In genomic region chr11:119742263-119742861, GRCh38 we compare ENCODE assay signal across 8 cellular contexts. TPM values are rescaled to one million over a fixed set of nuclear protein-coding genes. Genes with fewer than 3 reads are reported as not detected.
A peak's percentile ranks its signal among the peaks of the same experiment; 100 is the strongest.
DNase-seq lines count a peak whose midpoint lies in the region; ATAC-seq and TF ChIP-seq lines count a peak whose summit lies in the region.

No MANE protein-coding gene starts in this region.

- no peak for TF ChIP-seq POLR2A in Peyer's patch (IDR thresholded peaks at IDR 0.05)

- H3K27me3 Mint-ChIP-seq in activated naive CD8-positive, alpha-beta T cell treated with anti-CD3 and anti-CD28 coated beads for 36 hours: peaks cover 29% of the 10 kb centered on the region

- H3K4me3 Mint-ChIP-seq in activated naive CD8-positive, alpha-beta T cell treated with anti-CD3 and anti-CD28 coated beads for 36 hours: peak overlapping the region; percentile 64

- H3K9me3 ChIP-seq in Peyer's patch: no peaks in the 10 kb centered on the region

- no peak for TF ChIP-seq CTCF in Peyer's patch (IDR thresholded peaks at IDR 0.05)

- H3K36me3 ChIP-seq in Peyer's patch: no peaks in the 10 kb centered on the region

- H3K9me3 Mint-ChIP-seq in activated naive CD8-positive, alpha-beta T cell treated with anti-CD3 and anti-CD28 coated beads for 36 hours: no peaks in the 10 kb centered on the region

- no peak overlapping the region for H3K27ac Mint-ChIP-seq in activated naive CD8-positive, alpha-beta T cell treated with anti-CD3 and anti-CD28 coated beads for 36 hours

- H3K4me3 ChIP-seq in Peyer's patch: peak overlapping the region in 2 of 4 donors; percentile 29 to 31

- H3K4me1 Mint-ChIP-seq in activated naive CD8-positive, alpha-beta T cell treated with anti-CD3 and anti-CD28 coated beads for 36 hours: peaks cover 10% of the 10 kb centered on the region

- DNase-seq in NCI-H82 (lab: John Stamatoyannopoulos, UW) (peak; percentile 64), NCI-H82 treated with DMSO at 0.1 percent for 48 hours (lab: John Stamatoyannopoulos, UW; ENCODE audit: unreplicated experiment) (no peak), iPS-NIHi7 (ENCODE audit: extremely low spot score) (peak; percentile 78), NCI-H2171 (lab: John Stamatoyannopoulos, UW) (no peak), Peyer's patch (no peak)
- peak; percentile 32 for DNase-seq in activated naive CD8-positive, alpha-beta T cell treated with anti-CD3 and anti-CD28 coated beads for 36 hours
- DNase-seq in stimulated activated naive CD8-positive, alpha-beta T cell treated with anti-CD3 and anti-CD28 coated beads, Interleukin-15, Interleukin-2, amounts not matched to agents 100 U/mL and 50 U/mL, for 24 hours: peak; percentile 46

- H3K36me3 Mint-ChIP-seq in activated naive CD8-positive, alpha-beta T cell treated with anti-CD3 and anti-CD28 coated beads for 36 hours: no peaks in the 10 kb centered on the region

- H3K27ac ChIP-seq in Peyer's patch: peak overlapping the region in 2 of 4 donors; percentile 57 to 63

- peaks cover 0 to 5% of the 10 kb centered on the region in 2 donors for H3K27me3 ChIP-seq in Peyer's patch

- peaks cover 0 to 52% (median 3%) of the 10 kb centered on the region in 4 donors for H3K4me1 ChIP-seq in Peyer's patch

- peak; percentile 5 for ATAC-seq in stimulated activated naive CD8-positive, alpha-beta T cell treated with anti-CD3 and anti-CD28 coated beads, Interleukin-15, Interleukin-2, amounts not matched to agents 100 U/mL and 50 U/mL, for 24 hours
- no peak for ATAC-seq in HG03045 (IDR thresholded peaks at IDR 0.05; ENCODE audit: unreplicated experiment)

RNA-seq across cellular contexts. Expression of gene NECTIN1, which starts 13.4 kb away (rescaled TPM):
- total RNA-seq in activated naive CD8-positive, alpha-beta T cell treated with anti-CD3 and anti-CD28 coated beads for 36 hours: 1 to 10 TPM; 3.2 to 3.7 TPM
- 10 to 100 TPM; 11.6 to 23.6 (median 16.6) TPM for total RNA-seq in Peyer's patch

Comparison
In these comparisons a context has a peak if more than half of its experiments do, and no peak if none do; other contexts are left out.
1. DNase-seq: peak in NCI-H82 (single experiment), activated naive CD8-positive, alpha-beta T cell treated with anti-CD3 and anti-CD28 coated beads for 36 hours (single experiment), iPS-NIHi7 (single experiment) and stimulated activated naive CD8-positive, alpha-beta T cell treated with anti-CD3 and anti-CD28 coated beads, Interleukin-15, Interleukin-2, amounts not matched to agents 100 U/mL and 50 U/mL, for 24 hours (single experiment); none in NCI-H82 treated with DMSO at 0.1 percent for 48 hours (single experiment), NCI-H2171 (single experiment) and Peyer's patch (0 of 3).